ENCODE assay signal across 2 cellular contexts in the genomic region with DNA sequence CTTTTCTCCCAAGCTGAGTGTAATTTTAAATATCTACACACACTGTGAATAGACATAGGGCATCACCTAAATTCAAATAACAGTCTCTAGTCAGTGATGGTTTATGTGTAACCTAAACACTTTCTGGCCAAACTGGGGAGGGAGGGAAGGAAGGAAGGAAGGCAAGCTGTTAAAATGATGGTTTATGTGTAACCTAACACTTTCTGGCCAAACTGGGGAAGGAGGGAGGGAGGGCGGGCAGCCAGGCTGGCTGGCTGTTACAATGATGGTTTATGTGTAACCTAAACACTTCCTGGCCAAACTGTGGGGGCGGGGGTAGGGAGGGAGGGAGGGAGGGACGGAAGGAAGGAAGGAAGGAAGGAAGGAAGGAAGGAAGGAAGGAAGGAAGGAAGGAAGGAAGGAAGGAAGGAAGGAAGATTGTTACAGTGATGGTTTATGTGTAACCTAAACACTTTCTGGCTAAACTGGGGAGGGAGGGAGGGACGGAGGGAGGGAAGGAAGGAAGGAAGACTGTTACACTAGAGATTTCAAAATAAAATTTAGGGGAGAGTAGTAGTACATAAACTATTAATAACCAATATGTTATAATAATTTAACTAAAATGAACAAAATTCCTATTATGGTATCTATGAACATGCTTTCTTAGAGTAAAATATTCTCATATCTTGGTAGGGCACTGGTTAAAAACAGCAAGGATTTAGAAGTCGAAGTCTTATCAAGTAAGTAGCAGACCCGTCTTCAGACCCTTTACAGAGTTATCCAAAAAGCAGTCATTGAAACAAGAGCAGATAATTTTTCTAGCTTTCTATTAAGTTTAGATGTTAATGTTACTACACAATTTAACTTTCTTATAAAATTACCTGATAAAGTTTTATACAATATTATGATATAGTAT.
TF ChIP-seq lines count a peak whose summit lies in the region.

No MANE protein-coding gene starts in this region.

TF ChIP-seq in WTC11, 78 proteins besides CTCF, POLR2A, EP300 and RAD21 (continues in another document):
- TF ChIP-seq, protein P1, sequence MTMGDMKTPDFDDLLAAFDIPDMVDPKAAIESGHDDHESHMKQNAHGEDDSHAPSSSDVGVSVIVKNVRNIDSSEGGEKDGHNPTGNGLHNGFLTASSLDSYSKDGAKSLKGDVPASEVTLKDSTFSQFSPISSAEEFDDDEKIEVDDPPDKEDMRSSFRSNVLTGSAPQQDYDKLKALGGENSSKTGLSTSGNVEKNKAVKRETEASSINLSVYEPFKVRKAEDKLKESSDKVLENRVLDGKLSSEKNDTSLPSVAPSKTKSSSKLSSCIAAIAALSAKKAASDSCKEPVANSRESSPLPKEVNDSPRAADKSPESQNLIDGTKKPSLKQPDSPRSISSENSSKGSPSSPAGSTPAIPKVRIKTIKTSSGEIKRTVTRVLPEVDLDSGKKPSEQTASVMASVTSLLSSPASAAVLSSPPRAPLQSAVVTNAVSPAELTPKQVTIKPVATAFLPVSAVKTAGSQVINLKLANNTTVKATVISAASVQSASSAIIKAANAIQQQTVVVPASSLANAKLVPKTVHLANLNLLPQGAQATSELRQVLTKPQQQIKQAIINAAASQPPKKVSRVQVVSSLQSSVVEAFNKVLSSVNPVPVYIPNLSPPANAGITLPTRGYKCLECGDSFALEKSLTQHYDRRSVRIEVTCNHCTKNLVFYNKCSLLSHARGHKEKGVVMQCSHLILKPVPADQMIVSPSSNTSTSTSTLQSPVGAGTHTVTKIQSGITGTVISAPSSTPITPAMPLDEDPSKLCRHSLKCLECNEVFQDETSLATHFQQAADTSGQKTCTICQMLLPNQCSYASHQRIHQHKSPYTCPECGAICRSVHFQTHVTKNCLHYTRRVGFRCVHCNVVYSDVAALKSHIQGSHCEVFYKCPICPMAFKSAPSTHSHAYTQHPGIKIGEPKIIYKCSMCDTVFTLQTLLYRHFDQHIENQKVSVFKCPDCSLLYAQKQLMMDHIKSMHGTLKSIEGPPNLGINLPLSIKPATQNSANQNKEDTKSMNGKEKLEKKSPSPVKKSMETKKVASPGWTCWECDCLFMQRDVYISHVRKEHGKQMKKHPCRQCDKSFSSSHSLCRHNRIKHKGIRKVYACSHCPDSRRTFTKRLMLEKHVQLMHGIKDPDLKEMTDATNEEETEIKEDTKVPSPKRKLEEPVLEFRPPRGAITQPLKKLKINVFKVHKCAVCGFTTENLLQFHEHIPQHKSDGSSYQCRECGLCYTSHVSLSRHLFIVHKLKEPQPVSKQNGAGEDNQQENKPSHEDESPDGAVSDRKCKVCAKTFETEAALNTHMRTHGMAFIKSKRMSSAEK (CRISPR knock-in tag; IDR thresholded peaks at IDR 0.05; ENCODE audit: borderline replicate concordance) = no peak
- TF ChIP-seq MXD4 (CRISPR knock-in tag; IDR thresholded peaks at IDR 0.05; ENCODE audit: borderline replicate concordance) = no peak
- TF ChIP-seq ESRRA (CRISPR knock-in tag; IDR thresholded peaks at IDR 0.05; ENCODE audit: borderline replicate concordance) = no peak
- TF ChIP-seq, protein P2, sequence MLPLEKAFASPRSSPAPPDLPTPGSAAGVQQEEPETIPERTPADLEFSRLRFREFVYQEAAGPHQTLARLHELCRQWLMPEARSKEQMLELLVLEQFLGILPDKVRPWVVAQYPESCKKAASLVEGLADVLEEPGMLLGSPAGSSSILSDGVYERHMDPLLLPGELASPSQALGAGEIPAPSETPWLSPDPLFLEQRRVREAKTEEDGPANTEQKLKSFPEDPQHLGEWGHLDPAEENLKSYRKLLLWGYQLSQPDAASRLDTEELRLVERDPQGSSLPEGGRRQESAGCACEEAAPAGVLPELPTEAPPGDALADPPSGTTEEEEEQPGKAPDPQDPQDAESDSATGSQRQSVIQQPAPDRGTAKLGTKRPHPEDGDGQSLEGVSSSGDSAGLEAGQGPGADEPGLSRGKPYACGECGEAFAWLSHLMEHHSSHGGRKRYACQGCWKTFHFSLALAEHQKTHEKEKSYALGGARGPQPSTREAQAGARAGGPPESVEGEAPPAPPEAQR (CRISPR knock-in tag; IDR thresholded peaks at IDR 0.05) = no peak
- TF ChIP-seq, protein P3, sequence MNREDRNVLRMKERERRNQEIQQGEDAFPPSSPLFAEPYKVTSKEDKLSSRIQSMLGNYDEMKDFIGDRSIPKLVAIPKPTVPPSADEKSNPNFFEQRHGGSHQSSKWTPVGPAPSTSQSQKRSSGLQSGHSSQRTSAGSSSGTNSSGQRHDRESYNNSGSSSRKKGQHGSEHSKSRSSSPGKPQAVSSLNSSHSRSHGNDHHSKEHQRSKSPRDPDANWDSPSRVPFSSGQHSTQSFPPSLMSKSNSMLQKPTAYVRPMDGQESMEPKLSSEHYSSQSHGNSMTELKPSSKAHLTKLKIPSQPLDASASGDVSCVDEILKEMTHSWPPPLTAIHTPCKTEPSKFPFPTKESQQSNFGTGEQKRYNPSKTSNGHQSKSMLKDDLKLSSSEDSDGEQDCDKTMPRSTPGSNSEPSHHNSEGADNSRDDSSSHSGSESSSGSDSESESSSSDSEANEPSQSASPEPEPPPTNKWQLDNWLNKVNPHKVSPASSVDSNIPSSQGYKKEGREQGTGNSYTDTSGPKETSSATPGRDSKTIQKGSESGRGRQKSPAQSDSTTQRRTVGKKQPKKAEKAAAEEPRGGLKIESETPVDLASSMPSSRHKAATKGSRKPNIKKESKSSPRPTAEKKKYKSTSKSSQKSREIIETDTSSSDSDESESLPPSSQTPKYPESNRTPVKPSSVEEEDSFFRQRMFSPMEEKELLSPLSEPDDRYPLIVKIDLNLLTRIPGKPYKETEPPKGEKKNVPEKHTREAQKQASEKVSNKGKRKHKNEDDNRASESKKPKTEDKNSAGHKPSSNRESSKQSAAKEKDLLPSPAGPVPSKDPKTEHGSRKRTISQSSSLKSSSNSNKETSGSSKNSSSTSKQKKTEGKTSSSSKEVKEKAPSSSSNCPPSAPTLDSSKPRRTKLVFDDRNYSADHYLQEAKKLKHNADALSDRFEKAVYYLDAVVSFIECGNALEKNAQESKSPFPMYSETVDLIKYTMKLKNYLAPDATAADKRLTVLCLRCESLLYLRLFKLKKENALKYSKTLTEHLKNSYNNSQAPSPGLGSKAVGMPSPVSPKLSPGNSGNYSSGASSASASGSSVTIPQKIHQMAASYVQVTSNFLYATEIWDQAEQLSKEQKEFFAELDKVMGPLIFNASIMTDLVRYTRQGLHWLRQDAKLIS (CRISPR knock-in tag; IDR thresholded peaks at IDR 0.05; ENCODE audit: borderline replicate concordance) = no peak
- TF ChIP-seq NFATC4 (CRISPR knock-in tag; IDR thresholded peaks at IDR 0.05) = no peak
- TF ChIP-seq, protein P4, sequence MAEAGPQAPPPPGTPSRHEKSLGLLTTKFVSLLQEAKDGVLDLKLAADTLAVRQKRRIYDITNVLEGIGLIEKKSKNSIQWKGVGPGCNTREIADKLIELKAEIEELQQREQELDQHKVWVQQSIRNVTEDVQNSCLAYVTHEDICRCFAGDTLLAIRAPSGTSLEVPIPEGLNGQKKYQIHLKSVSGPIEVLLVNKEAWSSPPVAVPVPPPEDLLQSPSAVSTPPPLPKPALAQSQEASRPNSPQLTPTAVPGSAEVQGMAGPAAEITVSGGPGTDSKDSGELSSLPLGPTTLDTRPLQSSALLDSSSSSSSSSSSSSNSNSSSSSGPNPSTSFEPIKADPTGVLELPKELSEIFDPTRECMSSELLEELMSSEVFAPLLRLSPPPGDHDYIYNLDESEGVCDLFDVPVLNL (CRISPR knock-in tag; IDR thresholded peaks at IDR 0.05; ENCODE audit: borderline replicate concordance, low read depth) = no peak
- no peak for TF ChIP-seq ZNF423 (CRISPR knock-in tag; IDR thresholded peaks at IDR 0.05)

TF ChIP-seq in SK-N-SH treated with all-trans-retinoic acid at 6 μM for 48 hours, 23 proteins besides CTCF, POLR2A, EP300 and RAD21 (continued from another document):
- TF ChIP-seq, protein P5, sequence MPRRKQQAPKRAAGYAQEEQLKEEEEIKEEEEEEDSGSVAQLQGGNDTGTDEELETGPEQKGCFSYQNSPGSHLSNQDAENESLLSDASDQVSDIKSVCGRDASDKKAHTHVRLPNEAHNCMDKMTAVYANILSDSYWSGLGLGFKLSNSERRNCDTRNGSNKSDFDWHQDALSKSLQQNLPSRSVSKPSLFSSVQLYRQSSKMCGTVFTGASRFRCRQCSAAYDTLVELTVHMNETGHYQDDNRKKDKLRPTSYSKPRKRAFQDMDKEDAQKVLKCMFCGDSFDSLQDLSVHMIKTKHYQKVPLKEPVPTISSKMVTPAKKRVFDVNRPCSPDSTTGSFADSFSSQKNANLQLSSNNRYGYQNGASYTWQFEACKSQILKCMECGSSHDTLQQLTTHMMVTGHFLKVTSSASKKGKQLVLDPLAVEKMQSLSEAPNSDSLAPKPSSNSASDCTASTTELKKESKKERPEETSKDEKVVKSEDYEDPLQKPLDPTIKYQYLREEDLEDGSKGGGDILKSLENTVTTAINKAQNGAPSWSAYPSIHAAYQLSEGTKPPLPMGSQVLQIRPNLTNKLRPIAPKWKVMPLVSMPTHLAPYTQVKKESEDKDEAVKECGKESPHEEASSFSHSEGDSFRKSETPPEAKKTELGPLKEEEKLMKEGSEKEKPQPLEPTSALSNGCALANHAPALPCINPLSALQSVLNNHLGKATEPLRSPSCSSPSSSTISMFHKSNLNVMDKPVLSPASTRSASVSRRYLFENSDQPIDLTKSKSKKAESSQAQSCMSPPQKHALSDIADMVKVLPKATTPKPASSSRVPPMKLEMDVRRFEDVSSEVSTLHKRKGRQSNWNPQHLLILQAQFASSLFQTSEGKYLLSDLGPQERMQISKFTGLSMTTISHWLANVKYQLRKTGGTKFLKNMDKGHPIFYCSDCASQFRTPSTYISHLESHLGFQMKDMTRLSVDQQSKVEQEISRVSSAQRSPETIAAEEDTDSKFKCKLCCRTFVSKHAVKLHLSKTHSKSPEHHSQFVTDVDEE (CRISPR knock-in tag; IDR thresholded peaks at IDR 0.05) = no peak
- TF ChIP-seq ZFP3 (CRISPR knock-in tag; IDR thresholded peaks at IDR 0.05) = no peak
- TF ChIP-seq CSRNP3 (CRISPR knock-in tag; IDR thresholded peaks at IDR 0.05) = no peak
- no peak for TF ChIP-seq CSDC2 (CRISPR knock-in tag; IDR thresholded peaks at IDR 0.05)
- no peak for TF ChIP-seq PATZ1 (CRISPR knock-in tag; IDR thresholded peaks at IDR 0.05; ENCODE audit: borderline replicate concordance)
- TF ChIP-seq POU6F1 (CRISPR knock-in tag; IDR thresholded peaks at IDR 0.05; ENCODE audit: borderline replicate concordance, low read depth) = no peak
- TF ChIP-seq ZNF565 (CRISPR knock-in tag; conservative IDR thresholded peaks at IDR 0.05; ENCODE audit: low read depth) = no peak
- no peak for TF ChIP-seq RARB (CRISPR knock-in tag; IDR thresholded peaks at IDR 0.05)
